In the genomic region with DNA sequence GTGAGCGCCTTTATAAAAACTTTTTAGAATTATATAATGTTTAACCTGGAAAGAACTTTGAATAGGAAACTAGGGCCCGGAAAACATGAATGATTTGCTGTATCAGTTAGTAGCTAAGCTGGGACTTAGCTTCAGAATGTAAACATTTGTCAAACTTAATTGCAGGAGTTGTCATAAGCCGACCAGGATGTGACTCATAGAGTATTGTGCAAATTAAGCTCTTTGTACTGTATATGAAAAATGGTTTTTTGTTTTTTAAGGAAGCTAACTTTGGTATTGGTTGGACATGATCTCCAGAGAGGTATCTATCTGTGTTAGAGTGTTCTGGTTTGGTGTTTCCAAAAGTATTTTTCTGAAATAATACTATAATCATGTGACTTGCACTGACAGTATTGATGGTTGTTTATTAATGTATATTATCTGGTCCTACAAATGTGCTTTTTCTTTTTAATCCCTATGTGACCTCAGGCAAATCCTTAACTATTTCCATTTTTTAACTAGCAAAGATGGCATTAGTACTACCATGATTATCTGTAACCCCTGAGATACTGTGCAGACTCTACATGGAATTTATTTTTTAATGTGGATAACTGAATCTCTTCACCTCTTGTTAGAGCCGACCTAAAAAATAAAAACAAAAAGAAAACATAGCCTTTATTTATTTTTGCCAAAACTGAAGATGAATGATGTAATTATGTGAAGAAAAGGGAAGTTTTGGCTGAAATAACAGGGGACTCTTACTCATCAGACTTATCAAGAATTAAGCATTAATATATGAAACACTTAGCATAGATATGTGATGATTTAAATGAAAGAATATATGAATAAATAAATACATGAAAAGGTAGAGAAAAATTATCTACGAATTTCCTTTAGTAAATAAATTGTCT, we compare ENCODE assay signal across 1 cellular context.
TF ChIP-seq lines count a peak whose summit lies in the region.

No MANE protein-coding gene starts in this region.

TF ChIP-seq in GM12878, 131 proteins besides CTCF, POLR2A, EP300 and RAD21:
- TF ChIP-seq ZSCAN29 (IDR thresholded peaks at IDR 0.05) (no peak), SUZ12 (IDR thresholded peaks at IDR 0.05; ENCODE audit: unreplicated experiment) (no peak), TAF1 (IDR thresholded peaks at IDR 0.05; ENCODE audit: borderline replicate concordance, low read depth, low read length) (no peak), ASH2L (IDR thresholded peaks at IDR 0.05; ENCODE audit: borderline replicate concordance, low read depth) (no peak), CBFB (IDR thresholded peaks at IDR 0.05; ENCODE audit: low read depth) (no peak), RCOR1 (conservative IDR thresholded peaks at IDR 0.05; ENCODE audit: low read depth, low read length) (no peak), RAD51 (IDR thresholded peaks at IDR 0.05) (no peak), ZNF384 (IDR thresholded peaks at IDR 0.05; ENCODE audit: borderline replicate concordance, low read depth, low read length) (no peak), MTA2 (IDR thresholded peaks at IDR 0.05; ENCODE audit: low read depth) (no peak)
- TF ChIP-seq, protein P1, sequence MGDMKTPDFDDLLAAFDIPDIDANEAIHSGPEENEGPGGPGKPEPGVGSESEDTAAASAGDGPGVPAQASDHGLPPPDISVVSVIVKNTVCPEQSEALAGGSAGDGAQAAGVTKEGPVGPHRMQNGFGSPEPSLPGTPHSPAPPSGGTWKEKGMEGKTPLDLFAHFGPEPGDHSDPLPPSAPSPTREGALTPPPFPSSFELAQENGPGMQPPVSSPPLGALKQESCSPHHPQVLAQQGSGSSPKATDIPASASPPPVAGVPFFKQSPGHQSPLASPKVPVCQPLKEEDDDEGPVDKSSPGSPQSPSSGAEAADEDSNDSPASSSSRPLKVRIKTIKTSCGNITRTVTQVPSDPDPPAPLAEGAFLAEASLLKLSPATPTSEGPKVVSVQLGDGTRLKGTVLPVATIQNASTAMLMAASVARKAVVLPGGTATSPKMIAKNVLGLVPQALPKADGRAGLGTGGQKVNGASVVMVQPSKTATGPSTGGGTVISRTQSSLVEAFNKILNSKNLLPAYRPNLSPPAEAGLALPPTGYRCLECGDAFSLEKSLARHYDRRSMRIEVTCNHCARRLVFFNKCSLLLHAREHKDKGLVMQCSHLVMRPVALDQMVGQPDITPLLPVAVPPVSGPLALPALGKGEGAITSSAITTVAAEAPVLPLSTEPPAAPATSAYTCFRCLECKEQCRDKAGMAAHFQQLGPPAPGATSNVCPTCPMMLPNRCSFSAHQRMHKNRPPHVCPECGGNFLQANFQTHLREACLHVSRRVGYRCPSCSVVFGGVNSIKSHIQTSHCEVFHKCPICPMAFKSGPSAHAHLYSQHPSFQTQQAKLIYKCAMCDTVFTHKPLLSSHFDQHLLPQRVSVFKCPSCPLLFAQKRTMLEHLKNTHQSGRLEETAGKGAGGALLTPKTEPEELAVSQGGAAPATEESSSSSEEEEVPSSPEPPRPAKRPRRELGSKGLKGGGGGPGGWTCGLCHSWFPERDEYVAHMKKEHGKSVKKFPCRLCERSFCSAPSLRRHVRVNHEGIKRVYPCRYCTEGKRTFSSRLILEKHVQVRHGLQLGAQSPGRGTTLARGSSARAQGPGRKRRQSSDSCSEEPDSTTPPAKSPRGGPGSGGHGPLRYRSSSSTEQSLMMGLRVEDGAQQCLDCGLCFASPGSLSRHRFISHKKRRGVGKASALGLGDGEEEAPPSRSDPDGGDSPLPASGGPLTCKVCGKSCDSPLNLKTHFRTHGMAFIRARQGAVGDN (IDR thresholded peaks at IDR 0.05) = no peak
